1 cellular context compared by ENCODE assay signal in the genomic region with DNA sequence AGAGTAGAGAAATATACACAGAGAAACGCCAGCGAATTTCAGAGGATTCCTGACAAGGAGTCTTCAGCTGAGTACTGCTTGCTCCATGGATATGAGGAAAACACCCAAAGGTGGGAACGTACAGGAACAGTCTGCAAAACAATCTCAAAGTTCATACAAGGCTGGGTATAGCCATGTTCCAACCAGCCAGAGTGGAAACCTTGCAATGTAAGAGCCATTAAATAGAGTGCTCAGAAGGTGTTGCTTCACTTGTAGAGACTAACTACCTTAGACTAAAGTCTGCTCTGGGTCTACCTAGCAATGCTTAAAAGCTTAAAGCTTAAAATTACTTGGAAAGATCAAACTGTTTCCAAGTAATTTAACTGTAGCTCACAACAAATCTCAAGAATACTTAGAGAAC.
TF ChIP-seq lines count a peak whose summit lies in the region.

No MANE protein-coding gene starts in this region.

TF ChIP-seq in H1, 55 proteins besides CTCF, POLR2A, EP300 and RAD21:
- TF ChIP-seq FOSL1 (IDR thresholded peaks at IDR 0.05; ENCODE audit: insufficient read depth, low read depth, low read length) (no peak), TAF1 (IDR thresholded peaks at IDR 0.05; ENCODE audit: low read depth, low read length) (no peak), E2F6 (IDR thresholded peaks at IDR 0.05) (no peak), TAF7 (optimal IDR thresholded peaks at IDR 0.05; ENCODE audit: borderline replicate concordance, low read depth, low read length) (no peak), HDAC6 (IDR thresholded peaks at IDR 0.05; ENCODE audit: low read depth, low read length) (no peak), SP4 (IDR thresholded peaks at IDR 0.05; ENCODE audit: low read length) (no peak), HDAC2 (IDR thresholded peaks at IDR 0.05; ENCODE audit: borderline replicate concordance in 1 of 2, low read depth in 2 of 2, low read length in 2 of 2) (no peak), BACH1 (IDR thresholded peaks at IDR 0.05; ENCODE audit: low read length) (no peak), RFX5 (IDR thresholded peaks at IDR 0.05; ENCODE audit: borderline replicate concordance, low read depth, low read length) (no peak), ZNF274 (IDR thresholded peaks at IDR 0.05; ENCODE audit: borderline replicate concordance, extremely low read depth, low read length) (no peak), SP2 (IDR thresholded peaks at IDR 0.05; ENCODE audit: low read length) (no peak), RBBP5 (IDR thresholded peaks at IDR 0.05; ENCODE audit: borderline replicate concordance, low read depth, low read length) (no peak), CREB1 (IDR thresholded peaks at IDR 0.05) (no peak)
- TF ChIP-seq, protein P1, sequence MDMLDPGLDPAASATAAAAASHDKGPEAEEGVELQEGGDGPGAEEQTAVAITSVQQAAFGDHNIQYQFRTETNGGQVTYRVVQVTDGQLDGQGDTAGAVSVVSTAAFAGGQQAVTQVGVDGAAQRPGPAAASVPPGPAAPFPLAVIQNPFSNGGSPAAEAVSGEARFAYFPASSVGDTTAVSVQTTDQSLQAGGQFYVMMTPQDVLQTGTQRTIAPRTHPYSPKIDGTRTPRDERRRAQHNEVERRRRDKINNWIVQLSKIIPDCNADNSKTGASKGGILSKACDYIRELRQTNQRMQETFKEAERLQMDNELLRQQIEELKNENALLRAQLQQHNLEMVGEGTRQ (IDR thresholded peaks at IDR 0.05; ENCODE audit: low read length): no peak
TF ChIP-seq in H1: peak in this region for 0.
